In genomic region chr1:63920154-63921117, GRCh38 we compare ENCODE assay signal across 9 cellular contexts.
A peak's percentile ranks its signal among the peaks of the same experiment; 100 is the strongest.
DNase-seq lines count a peak whose midpoint lies in the region; ATAC-seq and TF ChIP-seq lines count a peak whose summit lies in the region.
"Had no signal": no experiment of that assay in that cellular context is flagged by ENCODE, and none has a peak within 500 bp of the region (broad histone marks: within the 10 kb centered on the region; RNA-seq: fewer than 3 reads in every experiment).

No MANE protein-coding gene starts in this region.

- H3K27me3 ChIP-seq in neural progenitor cell: no peaks in the 10 kb centered on the region
- no peaks in the 10 kb centered on the region for H3K27me3 ChIP-seq in CD4-positive, alpha-beta memory T cell (ENCODE audit: insufficient read depth, low read length)

- peaks cover 94% of the 10 kb centered on the region for H3K79me2 ChIP-seq in neural progenitor cell (ENCODE audit: low read depth)

- CTCF ChIA-PET in CD4-positive, alpha-beta memory T cell (lab: Charles Lee; ENCODE audit: partially characterized antibody): no interaction called here

- H3K9me3 Mint-ChIP-seq in neural progenitor cell: no peaks in the 10 kb centered on the region
- H3K9me3 Mint-ChIP-seq in CD4-positive, alpha-beta memory T cell: no peaks in the 10 kb centered on the region

- H2AFZ ChIP-seq in neural progenitor cell (replicated peaks): no peak overlapping the region

- no peak overlapping the region for H3K4me2 ChIP-seq in neural progenitor cell

- intact Hi-C loops in CD4-positive, alpha-beta memory T cell (cut with micrococcal nuclease): no loop called here

- H3K27me3 Mint-ChIP-seq in neural progenitor cell (ENCODE audit: insufficient read depth, low read depth): no peaks in the 10 kb centered on the region
- peaks cover 2 to 5% of the 10 kb centered on the region in 2 donors for H3K27me3 Mint-ChIP-seq in CD4-positive, alpha-beta memory T cell
- H3K27me3 Mint-ChIP-seq: activated CD8-positive, alpha-beta memory T cell treated with anti-CD3 and anti-CD28 coated beads, Interleukin-2, amount 10 ng/mL, durations not matched to agents 7 days and 5 days had no signal

- peaks cover 33% of the 10 kb centered on the region for H3K4me1 Mint-ChIP-seq in neural progenitor cell
- H3K4me1 Mint-ChIP-seq in CD4-positive, alpha-beta memory T cell: no peaks in the 10 kb centered on the region
- H3K4me1 Mint-ChIP-seq: activated CD8-positive, alpha-beta memory T cell treated with anti-CD3 and anti-CD28 coated beads, Interleukin-2, amount 10 ng/mL, durations not matched to agents 7 days and 5 days had no signal

- no peaks in the 10 kb centered on the region for H3K36me3 ChIP-seq in neural progenitor cell
- H3K36me3 ChIP-seq in CD4-positive, alpha-beta memory T cell (ENCODE audit: insufficient read depth, low read length): no peaks in the 10 kb centered on the region

- DNase-seq in Caki2 (ENCODE audit: low read depth) (peak; percentile 94), LoVo (ENCODE audit: low spot score) (peak; percentile 51), cardiac fibroblast (ENCODE audit: low read depth in 2 of 2) (peak; percentile 88 to 91), neural progenitor cell (ENCODE audit: low spot score) (no peak)
- no peak for DNase-seq in activated CD8-positive, alpha-beta memory T cell treated with anti-CD3 and anti-CD28 coated beads, Interleukin-2, amount 50 U/mL, for 4 hours
- DNase-seq in CD4-positive, alpha-beta memory T cell: no peak
- DNase-seq: activated CD8-positive, alpha-beta memory T cell treated with anti-CD3 and anti-CD28 coated beads, Interleukin-2, amount 10 ng/mL, durations not matched to agents 7 days and 5 days had no signal

- H3F3A ChIP-seq in neural progenitor cell (ENCODE audit: low read depth): peaks cover 2% of the 10 kb centered on the region

- no peak overlapping the region for H3K27ac Mint-ChIP-seq in neural progenitor cell
- peak overlapping the region in 1 of 7 donors; percentile 29 for H3K27ac Mint-ChIP-seq in CD4-positive, alpha-beta memory T cell
- H3K27ac Mint-ChIP-seq: activated CD8-positive, alpha-beta memory T cell treated with anti-CD3 and anti-CD28 coated beads, Interleukin-2, amount 10 ng/mL, durations not matched to agents 7 days and 5 days had no signal

- no peak overlapping the region for H3K9ac ChIP-seq in neural progenitor cell

- peaks cover 2% of the 10 kb centered on the region for H3K36me3 Mint-ChIP-seq in neural progenitor cell
- no peaks in the 10 kb centered on the region for H3K36me3 Mint-ChIP-seq in CD4-positive, alpha-beta memory T cell
- H3K36me3 Mint-ChIP-seq: activated CD8-positive, alpha-beta memory T cell treated with anti-CD3 and anti-CD28 coated beads, Interleukin-2, amount 10 ng/mL, durations not matched to agents 7 days and 5 days had no signal

- peak overlapping the region; percentile 1 for H3K27ac ChIP-seq in neural progenitor cell
- H3K27ac ChIP-seq in CD4-positive, alpha-beta memory T cell (ENCODE audit: low read depth, low read length): no peak overlapping the region

- H3K4me3 ChIP-seq in cardiac fibroblast (replicated peaks in 1 of 2; ENCODE audit: low read depth in 2 of 2, low read length in 2 of 2) (no peak overlapping the region), neural progenitor cell (no peak overlapping the region)
- no peak overlapping the region for H3K4me3 ChIP-seq in CD4-positive, alpha-beta memory T cell (ENCODE audit: low read length in 2 of 2)

- H3K4me3 Mint-ChIP-seq in neural progenitor cell: no peak overlapping the region
- H3K4me3 Mint-ChIP-seq in CD4-positive, alpha-beta memory T cell: no peak overlapping the region
- H3K4me3 Mint-ChIP-seq: activated CD8-positive, alpha-beta memory T cell treated with anti-CD3 and anti-CD28 coated beads, Interleukin-2, amount 10 ng/mL, durations not matched to agents 7 days and 5 days had no signal

- H3K4me1 ChIP-seq in neural progenitor cell: peaks cover 17% of the 10 kb centered on the region
- H3K4me1 ChIP-seq in CD4-positive, alpha-beta memory T cell (ENCODE audit: insufficient read depth, low read length): no peaks in the 10 kb centered on the region

- POLR2A ChIA-PET in CD4-positive, alpha-beta memory T cell (lab: Charles Lee; ENCODE audit: partially characterized antibody): no interaction called here

- in situ Hi-C loops in Caki2 (cut with HindIII; ENCODE audit: low pct_unique_long_range_greater_than_20kb, low sequenced_read_pairs): no loop called here

- ATAC-seq in HG03571 (IDR thresholded peaks at IDR 0.05; ENCODE audit: unreplicated experiment): no peak
- ATAC-seq in HG02798 (IDR thresholded peaks at IDR 0.05; ENCODE audit: poor library complexity, unreplicated experiment): no peak
- ATAC-seq: activated CD8-positive, alpha-beta memory T cell treated with anti-CD3 and anti-CD28 coated beads, Interleukin-2, amount 10 ng/mL, durations not matched to agents 7 days and 5 days had no signal

- H3K9me3 ChIP-seq in neural progenitor cell (ENCODE audit: low read depth): no peaks in the 10 kb centered on the region
- no peaks in the 10 kb centered on the region for H3K9me3 ChIP-seq in CD4-positive, alpha-beta memory T cell (ENCODE audit: control insufficient read depth in 1 of 2, low read length in 2 of 2)

- TF ChIP-seq CTCF in cardiac fibroblast (IDR thresholded peaks at IDR 0.05; ENCODE audit: low read depth, low read length): peak; percentile 45
- peak; percentile 23 for TF ChIP-seq CTCF in neural progenitor cell (IDR thresholded peaks at IDR 0.05)

- H4K20me1 ChIP-seq in neural progenitor cell (ENCODE audit: low read depth): peaks cover 31% of the 10 kb centered on the region

Comparison
In these comparisons a context has a peak if more than half of its experiments do, and no peak if none do; other contexts are left out.
1. DNase-seq: peak in Caki2 (single experiment), LoVo (single experiment) and cardiac fibroblast (2 of 2); none in neural progenitor cell (single experiment), activated CD8-positive, alpha-beta memory T cell treated with anti-CD3 and anti-CD28 coated beads, Interleukin-2, amount 50 U/mL, for 4 hours (single experiment) and CD4-positive, alpha-beta memory T cell (0 of 5).